Comparison of ENCODE assay signal across 1 cellular context in genomic region chr2:218269900-218270720, GRCh38.
TF ChIP-seq lines count a peak whose summit lies in the region.

A gene with protein sequence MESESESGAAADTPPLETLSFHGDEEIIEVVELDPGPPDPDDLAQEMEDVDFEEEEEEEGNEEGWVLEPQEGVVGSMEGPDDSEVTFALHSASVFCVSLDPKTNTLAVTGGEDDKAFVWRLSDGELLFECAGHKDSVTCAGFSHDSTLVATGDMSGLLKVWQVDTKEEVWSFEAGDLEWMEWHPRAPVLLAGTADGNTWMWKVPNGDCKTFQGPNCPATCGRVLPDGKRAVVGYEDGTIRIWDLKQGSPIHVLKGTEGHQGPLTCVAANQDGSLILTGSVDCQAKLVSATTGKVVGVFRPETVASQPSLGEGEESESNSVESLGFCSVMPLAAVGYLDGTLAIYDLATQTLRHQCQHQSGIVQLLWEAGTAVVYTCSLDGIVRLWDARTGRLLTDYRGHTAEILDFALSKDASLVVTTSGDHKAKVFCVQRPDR (minus strand): TSS chr2:218270137. CDS start chr2:218270086, 51 bp downstream.
A gene with protein sequence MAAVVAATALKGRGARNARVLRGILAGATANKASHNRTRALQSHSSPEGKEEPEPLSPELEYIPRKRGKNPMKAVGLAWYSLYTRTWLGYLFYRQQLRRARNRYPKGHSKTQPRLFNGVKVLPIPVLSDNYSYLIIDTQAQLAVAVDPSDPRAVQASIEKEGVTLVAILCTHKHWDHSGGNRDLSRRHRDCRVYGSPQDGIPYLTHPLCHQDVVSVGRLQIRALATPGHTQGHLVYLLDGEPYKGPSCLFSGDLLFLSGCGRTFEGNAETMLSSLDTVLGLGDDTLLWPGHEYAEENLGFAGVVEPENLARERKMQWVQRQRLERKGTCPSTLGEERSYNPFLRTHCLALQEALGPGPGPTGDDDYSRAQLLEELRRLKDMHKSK (plus strand): TSS chr2:218270519. CDS start chr2:218270536, 17 bp downstream.

TF ChIP-seq in GM12878, 131 proteins besides CTCF, POLR2A, EP300 and RAD21 (continued from another document and continues in another):
- TF ChIP-seq, protein P1, sequence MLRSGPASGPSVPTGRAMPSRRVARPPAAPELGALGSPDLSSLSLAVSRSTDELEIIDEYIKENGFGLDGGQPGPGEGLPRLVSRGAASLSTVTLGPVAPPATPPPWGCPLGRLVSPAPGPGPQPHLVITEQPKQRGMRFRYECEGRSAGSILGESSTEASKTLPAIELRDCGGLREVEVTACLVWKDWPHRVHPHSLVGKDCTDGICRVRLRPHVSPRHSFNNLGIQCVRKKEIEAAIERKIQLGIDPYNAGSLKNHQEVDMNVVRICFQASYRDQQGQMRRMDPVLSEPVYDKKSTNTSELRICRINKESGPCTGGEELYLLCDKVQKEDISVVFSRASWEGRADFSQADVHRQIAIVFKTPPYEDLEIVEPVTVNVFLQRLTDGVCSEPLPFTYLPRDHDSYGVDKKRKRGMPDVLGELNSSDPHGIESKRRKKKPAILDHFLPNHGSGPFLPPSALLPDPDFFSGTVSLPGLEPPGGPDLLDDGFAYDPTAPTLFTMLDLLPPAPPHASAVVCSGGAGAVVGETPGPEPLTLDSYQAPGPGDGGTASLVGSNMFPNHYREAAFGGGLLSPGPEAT (IDR thresholded peaks at IDR 0.05; ENCODE audit: low read depth): peak; percentile 53
- no peak; the same call in 1 of the 2 replicates for TF ChIP-seq CBFB (IDR thresholded peaks at IDR 0.05; ENCODE audit: low read depth)
- peak; percentile 15; the same call in 1 of the 2 replicates for TF ChIP-seq SPI1 (IDR thresholded peaks at IDR 0.05; ENCODE audit: borderline replicate concordance, insufficient read depth, low read depth, low read length)
- TF ChIP-seq, protein P2, sequence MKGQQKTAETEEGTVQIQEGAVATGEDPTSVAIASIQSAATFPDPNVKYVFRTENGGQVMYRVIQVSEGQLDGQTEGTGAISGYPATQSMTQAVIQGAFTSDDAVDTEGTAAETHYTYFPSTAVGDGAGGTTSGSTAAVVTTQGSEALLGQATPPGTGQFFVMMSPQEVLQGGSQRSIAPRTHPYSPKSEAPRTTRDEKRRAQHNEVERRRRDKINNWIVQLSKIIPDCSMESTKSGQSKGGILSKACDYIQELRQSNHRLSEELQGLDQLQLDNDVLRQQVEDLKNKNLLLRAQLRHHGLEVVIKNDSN (IDR thresholded peaks at IDR 0.05; ENCODE audit: borderline replicate concordance, extremely low read length, insufficient read depth, low read depth, low read length): peak; percentile 15
- no peak for TF ChIP-seq TCF3 (IDR thresholded peaks at IDR 0.05; ENCODE audit: borderline replicate concordance, insufficient read depth, low read depth, low read length)
- TF ChIP-seq HCFC1 (IDR thresholded peaks at IDR 0.05; ENCODE audit: low read length): peak; percentile 98
- peak; percentile 90 for TF ChIP-seq NBN (IDR thresholded peaks at IDR 0.05)
- TF ChIP-seq, protein P3, sequence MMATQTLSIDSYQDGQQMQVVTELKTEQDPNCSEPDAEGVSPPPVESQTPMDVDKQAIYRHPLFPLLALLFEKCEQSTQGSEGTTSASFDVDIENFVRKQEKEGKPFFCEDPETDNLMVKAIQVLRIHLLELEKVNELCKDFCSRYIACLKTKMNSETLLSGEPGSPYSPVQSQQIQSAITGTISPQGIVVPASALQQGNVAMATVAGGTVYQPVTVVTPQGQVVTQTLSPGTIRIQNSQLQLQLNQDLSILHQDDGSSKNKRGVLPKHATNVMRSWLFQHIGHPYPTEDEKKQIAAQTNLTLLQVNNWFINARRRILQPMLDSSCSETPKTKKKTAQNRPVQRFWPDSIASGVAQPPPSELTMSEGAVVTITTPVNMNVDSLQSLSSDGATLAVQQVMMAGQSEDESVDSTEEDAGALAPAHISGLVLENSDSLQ (IDR thresholded peaks at IDR 0.05): peak; percentile 100
- TF ChIP-seq TCF12 (IDR thresholded peaks at IDR 0.05; ENCODE audit: low read depth, low read length): no peak
- TF ChIP-seq BCL3 (IDR thresholded peaks at IDR 0.05; ENCODE audit: borderline replicate concordance, insufficient read depth, low read depth, low read length, poor library complexity, severe bottlenecking): no peak
- peak; percentile 59; the same call in 2 of the 3 replicates for TF ChIP-seq POU2F2 (IDR thresholded peaks at IDR 0.05; ENCODE audit: borderline replicate concordance, low read depth, low read length)
- peak in 1 of 2 experiments; percentile 55; a peak in 1 of 4 replicates for TF ChIP-seq IKZF2 (IDR thresholded peaks at IDR 0.05)
- no peak for TF ChIP-seq NFXL1 (IDR thresholded peaks at IDR 0.05; ENCODE audit: borderline replicate concordance)
- peak; percentile 16; the same call in 1 of the 2 replicates for TF ChIP-seq ATF7 (IDR thresholded peaks at IDR 0.05; ENCODE audit: low read depth)
- peak; percentile 99 for TF ChIP-seq SP1 (IDR thresholded peaks at IDR 0.05; ENCODE audit: low read depth, low read length)
- peak; percentile 85 for TF ChIP-seq E4F1 (IDR thresholded peaks at IDR 0.05; ENCODE audit: borderline replicate concordance, partially characterized antibody)
- peak; percentile 57; the same call in 1 of the 2 replicates for TF ChIP-seq PML (IDR thresholded peaks at IDR 0.05; ENCODE audit: low read length)
- TF ChIP-seq MYB (IDR thresholded peaks at IDR 0.05; ENCODE audit: borderline replicate concordance, low read depth, low read length): no peak
- TF ChIP-seq SREBF1 (IDR thresholded peaks at IDR 0.05; ENCODE audit: low read length): peak; percentile 93
- TF ChIP-seq, protein P4, sequence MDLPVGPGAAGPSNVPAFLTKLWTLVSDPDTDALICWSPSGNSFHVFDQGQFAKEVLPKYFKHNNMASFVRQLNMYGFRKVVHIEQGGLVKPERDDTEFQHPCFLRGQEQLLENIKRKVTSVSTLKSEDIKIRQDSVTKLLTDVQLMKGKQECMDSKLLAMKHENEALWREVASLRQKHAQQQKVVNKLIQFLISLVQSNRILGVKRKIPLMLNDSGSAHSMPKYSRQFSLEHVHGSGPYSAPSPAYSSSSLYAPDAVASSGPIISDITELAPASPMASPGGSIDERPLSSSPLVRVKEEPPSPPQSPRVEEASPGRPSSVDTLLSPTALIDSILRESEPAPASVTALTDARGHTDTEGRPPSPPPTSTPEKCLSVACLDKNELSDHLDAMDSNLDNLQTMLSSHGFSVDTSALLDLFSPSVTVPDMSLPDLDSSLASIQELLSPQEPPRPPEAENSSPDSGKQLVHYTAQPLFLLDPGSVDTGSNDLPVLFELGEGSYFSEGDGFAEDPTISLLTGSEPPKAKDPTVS (IDR thresholded peaks at IDR 0.05; ENCODE audit: low read depth, low read length): 0 out of 2 replicates have a peak, but pooled peaks have one; percentile 62
- TF ChIP-seq MYC (IDR thresholded peaks at IDR 0.05; ENCODE audit: insufficient read depth, insufficient read length, insufficient replicate concordance, low read length, severe bottlenecking): no peak
- peak; percentile 89 for TF ChIP-seq PAX5 (IDR thresholded peaks at IDR 0.05; ENCODE audit: borderline replicate concordance, low read depth, low read length)
- TF ChIP-seq, protein P5, sequence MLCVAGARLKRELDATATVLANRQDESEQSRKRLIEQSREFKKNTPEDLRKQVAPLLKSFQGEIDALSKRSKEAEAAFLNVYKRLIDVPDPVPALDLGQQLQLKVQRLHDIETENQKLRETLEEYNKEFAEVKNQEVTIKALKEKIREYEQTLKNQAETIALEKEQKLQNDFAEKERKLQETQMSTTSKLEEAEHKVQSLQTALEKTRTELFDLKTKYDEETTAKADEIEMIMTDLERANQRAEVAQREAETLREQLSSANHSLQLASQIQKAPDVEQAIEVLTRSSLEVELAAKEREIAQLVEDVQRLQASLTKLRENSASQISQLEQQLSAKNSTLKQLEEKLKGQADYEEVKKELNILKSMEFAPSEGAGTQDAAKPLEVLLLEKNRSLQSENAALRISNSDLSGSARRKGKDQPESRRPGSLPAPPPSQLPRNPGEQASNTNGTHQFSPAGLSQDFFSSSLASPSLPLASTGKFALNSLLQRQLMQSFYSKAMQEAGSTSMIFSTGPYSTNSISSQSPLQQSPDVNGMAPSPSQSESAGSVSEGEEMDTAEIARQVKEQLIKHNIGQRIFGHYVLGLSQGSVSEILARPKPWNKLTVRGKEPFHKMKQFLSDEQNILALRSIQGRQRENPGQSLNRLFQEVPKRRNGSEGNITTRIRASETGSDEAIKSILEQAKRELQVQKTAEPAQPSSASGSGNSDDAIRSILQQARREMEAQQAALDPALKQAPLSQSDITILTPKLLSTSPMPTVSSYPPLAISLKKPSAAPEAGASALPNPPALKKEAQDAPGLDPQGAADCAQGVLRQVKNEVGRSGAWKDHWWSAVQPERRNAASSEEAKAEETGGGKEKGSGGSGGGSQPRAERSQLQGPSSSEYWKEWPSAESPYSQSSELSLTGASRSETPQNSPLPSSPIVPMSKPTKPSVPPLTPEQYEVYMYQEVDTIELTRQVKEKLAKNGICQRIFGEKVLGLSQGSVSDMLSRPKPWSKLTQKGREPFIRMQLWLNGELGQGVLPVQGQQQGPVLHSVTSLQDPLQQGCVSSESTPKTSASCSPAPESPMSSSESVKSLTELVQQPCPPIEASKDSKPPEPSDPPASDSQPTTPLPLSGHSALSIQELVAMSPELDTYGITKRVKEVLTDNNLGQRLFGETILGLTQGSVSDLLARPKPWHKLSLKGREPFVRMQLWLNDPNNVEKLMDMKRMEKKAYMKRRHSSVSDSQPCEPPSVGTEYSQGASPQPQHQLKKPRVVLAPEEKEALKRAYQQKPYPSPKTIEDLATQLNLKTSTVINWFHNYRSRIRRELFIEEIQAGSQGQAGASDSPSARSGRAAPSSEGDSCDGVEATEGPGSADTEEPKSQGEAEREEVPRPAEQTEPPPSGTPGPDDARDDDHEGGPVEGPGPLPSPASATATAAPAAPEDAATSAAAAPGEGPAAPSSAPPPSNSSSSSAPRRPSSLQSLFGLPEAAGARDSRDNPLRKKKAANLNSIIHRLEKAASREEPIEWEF (IDR thresholded peaks at IDR 0.05; ENCODE audit: insufficient replicate concordance, low read depth, low read length): no peak
- TF ChIP-seq CBX5 (IDR thresholded peaks at IDR 0.05; ENCODE audit: low read depth): no peak
- TF ChIP-seq, protein P6, sequence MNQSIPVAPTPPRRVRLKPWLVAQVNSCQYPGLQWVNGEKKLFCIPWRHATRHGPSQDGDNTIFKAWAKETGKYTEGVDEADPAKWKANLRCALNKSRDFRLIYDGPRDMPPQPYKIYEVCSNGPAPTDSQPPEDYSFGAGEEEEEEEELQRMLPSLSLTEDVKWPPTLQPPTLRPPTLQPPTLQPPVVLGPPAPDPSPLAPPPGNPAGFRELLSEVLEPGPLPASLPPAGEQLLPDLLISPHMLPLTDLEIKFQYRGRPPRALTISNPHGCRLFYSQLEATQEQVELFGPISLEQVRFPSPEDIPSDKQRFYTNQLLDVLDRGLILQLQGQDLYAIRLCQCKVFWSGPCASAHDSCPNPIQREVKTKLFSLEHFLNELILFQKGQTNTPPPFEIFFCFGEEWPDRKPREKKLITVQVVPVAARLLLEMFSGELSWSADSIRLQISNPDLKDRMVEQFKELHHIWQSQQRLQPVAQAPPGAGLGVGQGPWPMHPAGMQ (IDR thresholded peaks at IDR 0.05; ENCODE audit: borderline replicate concordance): no peak
- peak; percentile 92 for TF ChIP-seq KLF5 (IDR thresholded peaks at IDR 0.05; ENCODE audit: partially characterized antibody)
- no peak for TF ChIP-seq RCOR1 (conservative IDR thresholded peaks at IDR 0.05; ENCODE audit: low read depth, low read length)
- peak; percentile 100 for TF ChIP-seq SIX5 (IDR thresholded peaks at IDR 0.05; ENCODE audit: low read depth, low read length, severe bottlenecking)
- peak; percentile 53 for TF ChIP-seq RELA (IDR thresholded peaks at IDR 0.05; ENCODE audit: borderline replicate concordance, partially characterized antibody)
- peak; percentile 70; the same call in 1 of the 2 replicates for TF ChIP-seq TAF1 (IDR thresholded peaks at IDR 0.05; ENCODE audit: borderline replicate concordance, low read depth, low read length)
- TF ChIP-seq PRDM15 (CRISPR knock-in tag; IDR thresholded peaks at IDR 0.05): no peak
